In the genomic region with DNA sequence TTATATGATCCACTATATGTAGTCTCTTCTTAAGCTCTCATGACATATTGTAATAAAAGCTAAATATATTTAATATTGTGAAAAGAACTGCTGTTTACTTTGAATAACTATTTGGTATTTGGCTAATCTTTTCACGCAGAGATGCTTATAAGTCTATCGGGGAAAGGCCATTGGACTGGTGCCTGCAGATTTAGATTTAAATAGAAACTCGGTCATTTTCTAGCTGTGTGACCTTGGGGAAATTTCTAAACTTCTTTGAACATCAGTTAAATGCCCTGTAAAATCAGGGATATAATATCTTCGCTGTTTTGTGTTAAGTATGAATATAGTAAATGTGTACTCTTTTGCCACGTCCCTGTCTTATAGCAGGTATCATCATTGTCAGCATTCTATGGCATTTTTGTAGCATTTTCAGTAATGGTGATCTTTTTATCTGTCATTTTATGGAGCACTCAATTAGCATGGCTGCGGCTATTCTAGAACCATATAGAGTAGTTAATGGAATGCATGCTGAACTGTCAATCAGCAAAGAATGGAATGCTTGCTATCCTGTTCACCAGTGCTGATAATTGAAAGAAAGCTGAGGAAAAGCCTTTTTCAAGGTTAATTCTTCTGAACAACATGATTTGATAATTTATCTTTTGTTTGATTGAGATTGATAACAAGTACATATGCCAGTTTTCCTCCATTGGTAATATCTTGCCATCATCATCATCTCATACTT, we compare ENCODE assay signal across 19 cellular contexts.
DNase-seq lines count a peak whose midpoint lies in the region; ATAC-seq and TF ChIP-seq lines count a peak whose summit lies in the region.
"Had no signal": no experiment of that assay in that cellular context is flagged by ENCODE, and none has a peak within 500 bp of the region (broad histone marks: within the 10 kb centered on the region; RNA-seq: fewer than 3 reads in every experiment).

No MANE protein-coding gene starts in this region.

- H3K4me1 Mint-ChIP-seq in GM23338 (peaks cover 35% of the 10 kb centered on the region), neural progenitor cell (peaks cover 57% of the 10 kb centered on the region)
- peaks cover 0 to 8% (median 0%) of the 10 kb centered on the region in 3 donors for H3K4me1 Mint-ChIP-seq in CD8-positive, alpha-beta memory T cell

- no peak for ATAC-seq in GM23338
- no peak for ATAC-seq in upper lobe of left lung (ENCODE audit: low FRiP score in 2 of 2)
- ATAC-seq: HCT116 had no signal

- peaks cover 2% of the 10 kb centered on the region for H3K27me3 Mint-ChIP-seq in GM23338 (ENCODE audit: insufficient read depth, low read depth, poor library complexity)
- peaks cover 2% of the 10 kb centered on the region for H3K27me3 Mint-ChIP-seq in neural progenitor cell (ENCODE audit: insufficient read depth, low read depth)
- no peaks in the 10 kb centered on the region for H3K27me3 Mint-ChIP-seq in CD8-positive, alpha-beta memory T cell

- no peaks in the 10 kb centered on the region for H3K36me3 ChIP-seq in GM23338 (ENCODE audit: insufficient read depth)
- H3K36me3 ChIP-seq in neural progenitor cell, result no peaks in the 10 kb centered on the region
- no peaks in the 10 kb centered on the region for H3K36me3 ChIP-seq in CD8-positive, alpha-beta memory T cell (ENCODE audit: insufficient read depth, low read length)
- H3K36me3 ChIP-seq in upper lobe of left lung, result no peaks in the 10 kb centered on the region
- H3K36me3 ChIP-seq: Peyer's patch had no signal

- CTCF ChIA-PET in CD8-positive, alpha-beta memory T cell (lab: Charles Lee), result no interaction called here

- TF ChIP-seq EP300 in upper lobe of left lung (IDR thresholded peaks at IDR 0.05), result no peak

- no peak overlapping the region for H3K4me3 ChIP-seq in GM23338
- no peak overlapping the region for H3K4me3 ChIP-seq in neural progenitor cell
- no peak overlapping the region for H3K4me3 ChIP-seq in CD8-positive, alpha-beta memory T cell (ENCODE audit: low read length)
- H3K4me3 ChIP-seq in upper lobe of left lung, result no peak overlapping the region
- H3K4me3 ChIP-seq: GM23248, Peyer's patch had no signal

- H4K20me1 ChIP-seq in GM23338 (replicated peaks; ENCODE audit: insufficient read depth) (no peaks in the 10 kb centered on the region), neural progenitor cell (ENCODE audit: low read depth) (peaks cover 4% of the 10 kb centered on the region)

- DNase-seq in GM23338 (ENCODE audit: low spot score), result peak; percentile 41
- DNase-seq in NCI-H446 (lab: John Stamatoyannopoulos, UW), result peak; percentile 36 to 41
- DNase-seq in cerebellar cortex (ENCODE audit: low spot score), result peak; percentile 55
- DNase-seq in neural progenitor cell (ENCODE audit: low spot score), result peak; percentile 33
- no peak for DNase-seq in CD8-positive, alpha-beta memory T cell
- DNase-seq in GM13976 (ENCODE audit: low spot score), result no peak
- no peak for DNase-seq in upper lobe of left lung
- DNase-seq: ACHN, DND-41, GM23248, KBM-7, NCI-H1105, NCI-H187, NCI-H2107, NCI-H345, NCI-H69, Peyer's patch had no signal

- H3K4me3 Mint-ChIP-seq in GM23338, result no peak overlapping the region
- no peak overlapping the region for H3K4me3 Mint-ChIP-seq in neural progenitor cell
- no peak overlapping the region for H3K4me3 Mint-ChIP-seq in CD8-positive, alpha-beta memory T cell
- H3K4me3 Mint-ChIP-seq: CD14-positive monocyte had no signal

- no peaks in the 10 kb centered on the region for H3K9me2 ChIP-seq in GM23338 (ENCODE audit: insufficient read depth)

- no peak for TF ChIP-seq POLR2A in upper lobe of left lung (IDR thresholded peaks at IDR 0.05)

- TF ChIP-seq CTCF in GM23338 (conservative IDR thresholded peaks at IDR 0.05; ENCODE audit: low read depth in 2 of 2), result no peak
- TF ChIP-seq CTCF in neural progenitor cell (IDR thresholded peaks at IDR 0.05), result no peak
- TF ChIP-seq CTCF in GM13976 (IDR thresholded peaks at IDR 0.05; ENCODE audit: borderline replicate concordance, control extremely low read depth, extremely low read depth, insufficient read depth, missing control alignments), result no peak
- TF ChIP-seq CTCF in upper lobe of left lung (IDR thresholded peaks at IDR 0.05), result no peak

- H3K9me3 ChIP-seq in neural progenitor cell (ENCODE audit: low read depth) (no peaks in the 10 kb centered on the region), upper lobe of left lung (no peaks in the 10 kb centered on the region)
- H3K9me3 ChIP-seq in CD8-positive, alpha-beta memory T cell (ENCODE audit: low read length), result no peaks in the 10 kb centered on the region
- H3K9me3 ChIP-seq: Peyer's patch had no signal

- H3K27ac ChIP-seq in GM23338 (ENCODE audit: low read depth) (no peak overlapping the region), neural progenitor cell (no peak overlapping the region), upper lobe of left lung (no peak overlapping the region)
- no peak overlapping the region for H3K27ac ChIP-seq in CD8-positive, alpha-beta memory T cell (ENCODE audit: low read depth, low read length)
- H3K27ac ChIP-seq: GM23248, Peyer's patch had no signal

- whole genome bisulfite sequencing in upper lobe of left lung, 2 donors, result 84 to 90% methylated on average over 6 of the region's 6 CpGs

- H3K36me3 Mint-ChIP-seq in GM23338 (ENCODE audit: low read depth), result no peaks in the 10 kb centered on the region
- peaks cover 8% of the 10 kb centered on the region for H3K36me3 Mint-ChIP-seq in neural progenitor cell
- H3K36me3 Mint-ChIP-seq in CD8-positive, alpha-beta memory T cell, result peaks cover 0 to 17% (median 2%) of the 10 kb centered on the region in 3 donors

- no peaks in the 10 kb centered on the region for H3F3A ChIP-seq in GM23338 (replicated peaks; ENCODE audit: low read depth)
- peaks cover 9% of the 10 kb centered on the region for H3F3A ChIP-seq in neural progenitor cell (ENCODE audit: low read depth)

- POLR2A ChIA-PET in CD8-positive, alpha-beta memory T cell (lab: Charles Lee), result no interaction called here

- in situ Hi-C loops in GM13976 (cut with MboI; ENCODE audit: low sequenced_read_pairs, unreplicated experiment), result no loop called here

- H3K4me1 ChIP-seq in GM23338 (ENCODE audit: insufficient read depth) (peaks cover 17% of the 10 kb centered on the region), neural progenitor cell (peaks cover 28% of the 10 kb centered on the region), upper lobe of left lung (peaks cover 0 to 6% (median 0%) of the 10 kb centered on the region in 4 donors)
- H3K4me1 ChIP-seq in CD8-positive, alpha-beta memory T cell (ENCODE audit: insufficient read depth, low read length), result no peaks in the 10 kb centered on the region

- no peak overlapping the region for H3K9ac ChIP-seq in neural progenitor cell
- H3K9ac ChIP-seq: GM23248 had no signal

- H3K4me2 ChIP-seq in GM23338 (no peak overlapping the region), neural progenitor cell (peak overlapping the region; percentile 7)

- H3K27me3 ChIP-seq in GM23338 (ENCODE audit: insufficient read depth) (no peaks in the 10 kb centered on the region), neural progenitor cell (no peaks in the 10 kb centered on the region), upper lobe of left lung (no peaks in the 10 kb centered on the region)
- H3K27me3 ChIP-seq in CD8-positive, alpha-beta memory T cell (ENCODE audit: insufficient read depth, low read length, poor library complexity, severe bottlenecking), result no peaks in the 10 kb centered on the region
- H3K27me3 ChIP-seq: Peyer's patch had no signal

- H3K27ac Mint-ChIP-seq in GM23338, result no peak overlapping the region
- peak overlapping the region; percentile 47 for H3K27ac Mint-ChIP-seq in neural progenitor cell
- no peak overlapping the region for H3K27ac Mint-ChIP-seq in CD8-positive, alpha-beta memory T cell
- H3K27ac Mint-ChIP-seq: CD14-positive monocyte had no signal

- H3K9me3 Mint-ChIP-seq in GM23338 (no peaks in the 10 kb centered on the region), neural progenitor cell (peaks cover 4% of the 10 kb centered on the region)
- peaks cover 0 to 8% (median 3%) of the 10 kb centered on the region in 5 donors for H3K9me3 Mint-ChIP-seq in CD8-positive, alpha-beta memory T cell

- H3K79me2 ChIP-seq in GM23338 (replicated peaks; ENCODE audit: insufficient read depth) (no peaks in the 10 kb centered on the region), neural progenitor cell (ENCODE audit: low read depth) (peaks cover 7% of the 10 kb centered on the region)

- H2AFZ ChIP-seq in GM23338, result no peak overlapping the region
- H2AFZ ChIP-seq in neural progenitor cell (replicated peaks), result no peak overlapping the region
- H2AFZ ChIP-seq: GM23248 had no signal

TF ChIP-seq in GM23338, 12 proteins besides CTCF, POLR2A, EP300 and RAD21 (continues in another document):
- TF ChIP-seq CREB1 (CRISPR knock-in tag; IDR thresholded peaks at IDR 0.05; ENCODE audit: low read depth), result no peak

Comparison
In these comparisons a context has a peak if more than half of its experiments do, and no peak if none do; other contexts are left out.
1. DNase-seq: peak in GM23338 (single experiment), NCI-H446 (2 of 2), cerebellar cortex (single experiment) and neural progenitor cell (single experiment); none in CD8-positive, alpha-beta memory T cell (0 of 5), GM13976 (single experiment) and upper lobe of left lung (0 of 2).